In the genomic region with DNA sequence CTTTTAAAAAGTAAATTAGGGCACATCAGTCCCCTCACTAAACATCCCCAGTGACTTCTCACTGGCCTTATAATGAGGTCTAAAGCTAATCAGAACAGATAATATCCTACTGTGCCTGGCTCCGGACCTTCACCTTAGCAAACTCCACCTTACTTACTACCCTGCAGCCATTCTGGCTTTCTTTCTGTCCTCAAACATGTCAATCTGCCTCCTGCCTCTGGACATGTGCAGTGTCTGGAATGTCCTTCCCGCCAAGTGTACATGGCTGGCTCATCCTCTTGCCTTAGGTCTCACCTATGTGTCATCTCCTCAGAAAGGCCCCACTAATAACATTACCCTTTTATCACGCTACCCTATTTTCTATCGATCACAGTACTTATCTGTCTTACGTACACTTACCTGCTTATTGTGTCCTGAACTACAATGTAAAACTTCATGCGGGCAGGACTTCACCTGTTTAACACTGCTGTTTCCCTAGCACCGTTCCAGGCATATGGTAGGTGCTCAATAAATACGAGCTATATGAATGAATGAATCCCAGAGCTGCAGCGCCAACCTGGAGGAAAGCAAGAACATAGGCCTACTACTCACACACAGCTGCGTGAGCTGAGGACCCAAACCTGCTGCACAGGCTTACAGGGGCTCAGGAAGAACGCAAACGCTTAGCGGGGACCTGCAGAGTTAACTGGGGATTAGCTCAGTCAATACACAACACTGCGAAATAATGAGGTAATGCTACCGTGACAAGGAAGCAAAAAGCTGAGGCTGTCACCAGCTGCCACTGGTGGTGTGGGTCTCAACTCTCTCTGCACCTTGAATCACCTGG, we compare ENCODE assay signal across 1 cellular context.
TF ChIP-seq lines count a peak whose summit lies in the region.

No MANE protein-coding gene starts in this region.

TF ChIP-seq in HepG2, 621 proteins besides CTCF, POLR2A, EP300 and RAD21 (continues in another document):
- TF ChIP-seq TBP (CRISPR knock-in tag; IDR thresholded peaks at IDR 0.05) (no peak), CREM (IDR thresholded peaks at IDR 0.05) (no peak), CREM (CRISPR knock-in tag; IDR thresholded peaks at IDR 0.05) (no peak), ZNF430 (CRISPR knock-in tag; IDR thresholded peaks at IDR 0.05) (0 out of 2 replicates have a peak, but pooled peaks have one; percentile 4), ZFP90 (CRISPR knock-in tag; IDR thresholded peaks at IDR 0.05; ENCODE audit: borderline replicate concordance) (0 out of 2 replicates have a peak, but pooled peaks have one; percentile 51), ERF (CRISPR knock-in tag; IDR thresholded peaks at IDR 0.05) (no peak), ZNF674 (CRISPR knock-in tag; IDR thresholded peaks at IDR 0.05; ENCODE audit: low read depth) (no peak), ZNF703 (CRISPR knock-in tag; IDR thresholded peaks at IDR 0.05; ENCODE audit: borderline replicate concordance) (no peak), SMYD3 (CRISPR knock-in tag; IDR thresholded peaks at IDR 0.05) (0 out of 2 replicates have a peak, but pooled peaks have one; percentile 47), ZNF263 (CRISPR knock-in tag; IDR thresholded peaks at IDR 0.05) (no peak), JDP2 (CRISPR knock-in tag; IDR thresholded peaks at IDR 0.05; ENCODE audit: borderline replicate concordance) (no peak), REPIN1 (CRISPR knock-in tag; IDR thresholded peaks at IDR 0.05; ENCODE audit: borderline replicate concordance, low read depth) (0 out of 2 replicates have a peak, but pooled peaks have one; percentile 36), NCOA1 (CRISPR knock-in tag; IDR thresholded peaks at IDR 0.05) (no peak), POLR2G (IDR thresholded peaks at IDR 0.05; ENCODE audit: low read depth, low read length) (no peak), ZNF556 (CRISPR knock-in tag; IDR thresholded peaks at IDR 0.05; ENCODE audit: borderline replicate concordance) (0 out of 2 replicates have a peak, but pooled peaks have one; percentile 2), ZBTB1 (CRISPR knock-in tag; IDR thresholded peaks at IDR 0.05; ENCODE audit: borderline replicate concordance) (no peak), ZBTB38 (CRISPR knock-in tag; IDR thresholded peaks at IDR 0.05) (peak; percentile 55; the same call in 1 of the 2 replicates), NR1H2 (CRISPR knock-in tag; IDR thresholded peaks at IDR 0.05; ENCODE audit: borderline replicate concordance, low read depth) (no peak), YEATS4 (CRISPR knock-in tag; IDR thresholded peaks at IDR 0.05; ENCODE audit: borderline replicate concordance) (no peak), TARDBP (CRISPR knock-in tag; IDR thresholded peaks at IDR 0.05) (no peak), DR1 (CRISPR knock-in tag; IDR thresholded peaks at IDR 0.05) (no peak), KLF6 (CRISPR knock-in tag; IDR thresholded peaks at IDR 0.05) (no peak), ZNF788 (CRISPR knock-in tag; IDR thresholded peaks at IDR 0.05; ENCODE audit: borderline replicate concordance) (no peak)
- TF ChIP-seq, protein P1, sequence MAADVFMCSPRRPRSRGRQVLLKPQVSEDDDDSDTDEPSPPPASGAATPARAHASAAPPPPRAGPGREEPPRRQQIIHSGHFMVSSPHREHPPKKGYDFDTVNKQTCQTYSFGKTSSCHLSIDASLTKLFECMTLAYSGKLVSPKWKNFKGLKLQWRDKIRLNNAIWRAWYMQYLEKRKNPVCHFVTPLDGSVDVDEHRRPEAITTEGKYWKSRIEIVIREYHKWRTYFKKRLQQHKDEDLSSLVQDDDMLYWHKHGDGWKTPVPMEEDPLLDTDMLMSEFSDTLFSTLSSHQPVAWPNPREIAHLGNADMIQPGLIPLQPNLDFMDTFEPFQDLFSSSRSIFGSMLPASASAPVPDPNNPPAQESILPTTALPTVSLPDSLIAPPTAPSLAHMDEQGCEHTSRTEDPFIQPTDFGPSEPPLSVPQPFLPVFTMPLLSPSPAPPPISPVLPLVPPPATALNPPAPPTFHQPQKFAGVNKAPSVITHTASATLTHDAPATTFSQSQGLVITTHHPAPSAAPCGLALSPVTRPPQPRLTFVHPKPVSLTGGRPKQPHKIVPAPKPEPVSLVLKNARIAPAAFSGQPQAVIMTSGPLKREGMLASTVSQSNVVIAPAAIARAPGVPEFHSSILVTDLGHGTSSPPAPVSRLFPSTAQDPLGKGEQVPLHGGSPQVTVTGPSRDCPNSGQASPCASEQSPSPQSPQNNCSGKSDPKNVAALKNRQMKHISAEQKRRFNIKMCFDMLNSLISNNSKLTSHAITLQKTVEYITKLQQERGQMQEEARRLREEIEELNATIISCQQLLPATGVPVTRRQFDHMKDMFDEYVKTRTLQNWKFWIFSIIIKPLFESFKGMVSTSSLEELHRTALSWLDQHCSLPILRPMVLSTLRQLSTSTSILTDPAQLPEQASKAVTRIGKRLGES (CRISPR knock-in tag; IDR thresholded peaks at IDR 0.05; ENCODE audit: borderline replicate concordance): no peak
- TF ChIP-seq, protein P2, sequence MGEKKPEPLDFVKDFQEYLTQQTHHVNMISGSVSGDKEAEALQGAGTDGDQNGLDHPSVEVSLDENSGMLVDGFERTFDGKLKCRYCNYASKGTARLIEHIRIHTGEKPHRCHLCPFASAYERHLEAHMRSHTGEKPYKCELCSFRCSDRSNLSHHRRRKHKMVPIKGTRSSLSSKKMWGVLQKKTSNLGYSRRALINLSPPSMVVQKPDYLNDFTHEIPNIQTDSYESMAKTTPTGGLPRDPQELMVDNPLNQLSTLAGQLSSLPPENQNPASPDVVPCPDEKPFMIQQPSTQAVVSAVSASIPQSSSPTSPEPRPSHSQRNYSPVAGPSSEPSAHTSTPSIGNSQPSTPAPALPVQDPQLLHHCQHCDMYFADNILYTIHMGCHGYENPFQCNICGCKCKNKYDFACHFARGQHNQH (CRISPR knock-in tag; IDR thresholded peaks at IDR 0.05): 0 out of 2 replicates have a peak, but pooled peaks have one; percentile 13
- TF ChIP-seq, protein P3, sequence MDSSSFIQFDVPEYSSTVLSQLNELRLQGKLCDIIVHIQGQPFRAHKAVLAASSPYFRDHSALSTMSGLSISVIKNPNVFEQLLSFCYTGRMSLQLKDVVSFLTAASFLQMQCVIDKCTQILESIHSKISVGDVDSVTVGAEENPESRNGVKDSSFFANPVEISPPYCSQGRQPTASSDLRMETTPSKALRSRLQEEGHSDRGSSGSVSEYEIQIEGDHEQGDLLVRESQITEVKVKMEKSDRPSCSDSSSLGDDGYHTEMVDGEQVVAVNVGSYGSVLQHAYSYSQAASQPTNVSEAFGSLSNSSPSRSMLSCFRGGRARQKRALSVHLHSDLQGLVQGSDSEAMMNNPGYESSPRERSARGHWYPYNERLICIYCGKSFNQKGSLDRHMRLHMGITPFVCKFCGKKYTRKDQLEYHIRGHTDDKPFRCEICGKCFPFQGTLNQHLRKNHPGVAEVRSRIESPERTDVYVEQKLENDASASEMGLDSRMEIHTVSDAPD (CRISPR knock-in tag; IDR thresholded peaks at IDR 0.05): peak; percentile 43; the same call in 1 of the 2 replicates
- TF ChIP-seq, protein P4, sequence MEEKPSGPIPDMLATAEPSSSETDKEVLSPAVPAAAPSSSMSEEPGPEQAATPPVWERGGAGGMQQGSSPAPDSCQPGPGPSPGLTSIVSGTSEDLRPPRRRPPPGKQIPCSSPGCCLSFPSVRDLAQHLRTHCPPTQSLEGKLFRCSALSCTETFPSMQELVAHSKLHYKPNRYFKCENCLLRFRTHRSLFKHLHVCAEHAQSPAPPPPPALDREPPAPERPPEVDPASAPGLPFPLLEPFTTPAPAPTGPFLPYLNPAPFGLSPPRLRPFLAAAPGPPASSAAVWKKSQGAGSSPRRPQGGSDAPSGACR (CRISPR knock-in tag; IDR thresholded peaks at IDR 0.05): 0 out of 2 replicates have a peak, but pooled peaks have one; percentile 51
- TF ChIP-seq, protein P5, sequence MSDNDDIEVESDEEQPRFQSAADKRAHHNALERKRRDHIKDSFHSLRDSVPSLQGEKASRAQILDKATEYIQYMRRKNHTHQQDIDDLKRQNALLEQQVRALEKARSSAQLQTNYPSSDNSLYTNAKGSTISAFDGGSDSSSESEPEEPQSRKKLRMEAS (IDR thresholded peaks at IDR 0.05): peak; percentile 50; the same call in 1 of the 2 replicates
- TF ChIP-seq, protein P6, sequence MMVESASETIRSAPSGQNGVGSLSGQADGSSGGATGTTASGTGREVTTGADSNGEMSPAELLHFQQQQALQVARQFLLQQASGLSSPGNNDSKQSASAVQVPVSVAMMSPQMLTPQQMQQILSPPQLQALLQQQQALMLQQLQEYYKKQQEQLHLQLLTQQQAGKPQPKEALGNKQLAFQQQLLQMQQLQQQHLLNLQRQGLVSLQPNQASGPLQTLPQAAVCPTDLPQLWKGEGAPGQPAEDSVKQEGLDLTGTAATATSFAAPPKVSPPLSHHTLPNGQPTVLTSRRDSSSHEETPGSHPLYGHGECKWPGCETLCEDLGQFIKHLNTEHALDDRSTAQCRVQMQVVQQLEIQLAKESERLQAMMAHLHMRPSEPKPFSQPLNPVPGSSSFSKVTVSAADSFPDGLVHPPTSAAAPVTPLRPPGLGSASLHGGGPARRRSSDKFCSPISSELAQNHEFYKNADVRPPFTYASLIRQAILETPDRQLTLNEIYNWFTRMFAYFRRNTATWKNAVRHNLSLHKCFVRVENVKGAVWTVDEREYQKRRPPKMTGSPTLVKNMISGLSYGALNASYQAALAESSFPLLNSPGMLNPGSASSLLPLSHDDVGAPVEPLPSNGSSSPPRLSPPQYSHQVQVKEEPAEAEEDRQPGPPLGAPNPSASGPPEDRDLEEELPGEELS (CRISPR knock-in tag; IDR thresholded peaks at IDR 0.05): no peak
- TF ChIP-seq, protein P7, sequence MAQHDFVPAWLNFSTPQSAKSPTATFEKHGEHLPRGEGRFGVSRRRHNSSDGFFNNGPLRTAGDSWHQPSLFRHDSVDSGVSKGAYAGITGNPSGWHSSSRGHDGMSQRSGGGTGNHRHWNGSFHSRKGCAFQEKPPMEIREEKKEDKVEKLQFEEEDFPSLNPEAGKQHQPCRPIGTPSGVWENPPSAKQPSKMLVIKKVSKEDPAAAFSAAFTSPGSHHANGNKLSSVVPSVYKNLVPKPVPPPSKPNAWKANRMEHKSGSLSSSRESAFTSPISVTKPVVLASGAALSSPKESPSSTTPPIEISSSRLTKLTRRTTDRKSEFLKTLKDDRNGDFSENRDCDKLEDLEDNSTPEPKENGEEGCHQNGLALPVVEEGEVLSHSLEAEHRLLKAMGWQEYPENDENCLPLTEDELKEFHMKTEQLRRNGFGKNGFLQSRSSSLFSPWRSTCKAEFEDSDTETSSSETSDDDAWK (CRISPR knock-in tag; IDR thresholded peaks at IDR 0.05): no peak
- TF ChIP-seq, protein P8, sequence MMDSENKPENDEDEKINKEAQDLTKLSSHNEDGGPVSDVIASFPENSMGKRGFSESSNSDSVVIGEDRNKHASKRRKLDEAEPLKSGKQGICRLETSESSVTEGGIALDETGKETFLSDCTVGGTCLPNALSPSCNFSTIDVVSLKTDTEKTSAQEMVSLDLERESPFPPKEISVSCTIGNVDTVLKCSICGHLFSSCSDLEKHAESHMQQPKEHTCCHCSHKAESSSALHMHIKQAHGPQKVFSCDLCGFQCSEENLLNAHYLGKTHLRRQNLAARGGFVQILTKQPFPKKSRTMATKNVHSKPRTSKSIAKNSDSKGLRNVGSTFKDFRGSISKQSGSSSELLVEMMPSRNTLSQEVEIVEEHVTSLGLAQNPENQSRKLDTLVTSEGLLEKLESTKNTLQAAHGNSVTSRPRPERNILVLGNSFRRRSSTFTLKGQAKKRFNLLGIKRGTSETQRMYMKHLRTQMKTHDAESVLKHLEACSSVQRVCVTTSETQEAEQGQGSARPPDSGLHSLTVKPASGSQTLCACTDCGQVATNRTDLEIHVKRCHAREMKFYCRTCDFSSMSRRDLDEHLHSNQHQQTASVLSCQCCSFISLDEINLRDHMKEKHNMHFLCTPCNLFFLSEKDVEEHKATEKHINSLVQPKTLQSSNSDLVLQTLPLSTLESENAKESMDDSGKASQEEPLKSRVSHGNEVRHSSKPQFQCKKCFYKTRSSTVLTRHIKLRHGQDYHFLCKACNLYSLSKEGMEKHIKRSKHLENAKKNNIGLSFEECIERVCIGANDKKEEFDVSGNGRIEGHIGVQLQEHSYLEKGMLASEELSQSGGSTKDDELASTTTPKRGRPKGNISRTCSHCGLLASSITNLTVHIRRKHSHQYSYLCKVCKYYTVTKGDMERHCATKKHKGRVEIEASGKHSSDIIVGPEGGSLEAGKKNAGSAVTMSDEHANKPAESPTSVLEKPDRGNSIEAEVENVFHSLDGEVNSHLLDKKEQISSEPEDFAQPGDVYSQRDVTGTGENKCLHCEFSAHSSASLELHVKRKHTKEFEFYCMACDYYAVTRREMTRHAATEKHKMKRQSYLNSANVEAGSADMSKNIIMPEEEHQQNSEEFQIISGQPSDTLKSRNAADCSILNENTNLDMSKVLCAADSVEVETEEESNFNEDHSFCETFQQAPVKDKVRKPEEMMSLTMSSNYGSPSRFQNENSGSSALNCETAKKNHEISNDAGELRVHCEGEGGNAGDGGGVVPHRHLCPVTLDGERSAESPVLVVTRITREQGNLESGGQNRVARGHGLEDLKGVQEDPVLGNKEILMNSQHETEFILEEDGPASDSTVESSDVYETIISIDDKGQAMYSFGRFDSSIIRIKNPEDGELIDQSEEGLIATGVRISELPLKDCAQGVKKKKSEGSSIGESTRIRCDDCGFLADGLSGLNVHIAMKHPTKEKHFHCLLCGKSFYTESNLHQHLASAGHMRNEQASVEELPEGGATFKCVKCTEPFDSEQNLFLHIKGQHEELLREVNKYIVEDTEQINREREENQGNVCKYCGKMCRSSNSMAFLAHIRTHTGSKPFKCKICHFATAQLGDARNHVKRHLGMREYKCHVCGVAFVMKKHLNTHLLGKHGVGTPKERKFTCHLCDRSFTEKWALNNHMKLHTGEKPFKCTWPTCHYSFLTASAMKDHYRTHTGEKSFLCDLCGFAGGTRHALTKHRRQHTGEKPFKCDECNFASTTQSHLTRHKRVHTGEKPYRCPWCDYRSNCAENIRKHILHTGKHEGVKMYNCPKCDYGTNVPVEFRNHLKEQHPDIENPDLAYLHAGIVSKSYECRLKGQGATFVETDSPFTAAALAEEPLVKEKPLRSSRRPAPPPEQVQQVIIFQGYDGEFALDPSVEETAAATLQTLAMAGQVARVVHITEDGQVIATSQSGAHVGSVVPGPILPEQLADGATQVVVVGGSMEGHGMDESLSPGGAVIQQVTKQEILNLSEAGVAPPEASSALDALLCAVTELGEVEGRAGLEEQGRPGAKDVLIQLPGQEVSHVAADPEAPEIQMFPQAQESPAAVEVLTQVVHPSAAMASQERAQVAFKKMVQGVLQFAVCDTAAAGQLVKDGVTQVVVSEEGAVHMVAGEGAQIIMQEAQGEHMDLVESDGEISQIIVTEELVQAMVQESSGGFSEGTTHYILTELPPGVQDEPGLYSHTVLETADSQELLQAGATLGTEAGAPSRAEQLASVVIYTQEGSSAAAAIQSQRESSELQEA (CRISPR knock-in tag; IDR thresholded peaks at IDR 0.05; ENCODE audit: not compliant biosample characterization): no peak
- TF ChIP-seq, protein P9, sequence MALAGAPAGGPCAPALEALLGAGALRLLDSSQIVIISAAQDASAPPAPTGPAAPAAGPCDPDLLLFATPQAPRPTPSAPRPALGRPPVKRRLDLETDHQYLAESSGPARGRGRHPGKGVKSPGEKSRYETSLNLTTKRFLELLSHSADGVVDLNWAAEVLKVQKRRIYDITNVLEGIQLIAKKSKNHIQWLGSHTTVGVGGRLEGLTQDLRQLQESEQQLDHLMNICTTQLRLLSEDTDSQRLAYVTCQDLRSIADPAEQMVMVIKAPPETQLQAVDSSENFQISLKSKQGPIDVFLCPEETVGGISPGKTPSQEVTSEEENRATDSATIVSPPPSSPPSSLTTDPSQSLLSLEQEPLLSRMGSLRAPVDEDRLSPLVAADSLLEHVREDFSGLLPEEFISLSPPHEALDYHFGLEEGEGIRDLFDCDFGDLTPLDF (CRISPR knock-in tag; IDR thresholded peaks at IDR 0.05): no peak
- TF ChIP-seq, protein P10, sequence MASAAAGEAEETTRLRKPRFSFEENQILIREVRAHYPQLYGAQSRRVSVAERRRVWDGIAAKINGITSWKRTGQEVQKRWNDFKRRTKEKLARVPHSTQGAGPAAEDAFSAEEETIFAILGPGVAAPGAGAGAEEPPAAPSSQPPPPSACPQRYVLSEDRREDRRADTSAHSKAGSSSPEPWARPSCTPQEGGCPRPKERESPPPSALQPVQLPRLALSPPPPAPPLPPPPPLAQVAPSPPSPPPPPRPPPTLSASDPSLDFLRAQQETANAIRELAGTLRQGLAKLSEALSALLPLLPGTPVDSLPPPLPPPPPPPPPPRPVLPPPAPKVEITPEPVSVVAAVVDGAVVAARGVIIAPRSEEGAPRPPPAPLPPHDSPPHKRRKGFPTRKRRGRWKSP (CRISPR knock-in tag; IDR thresholded peaks at IDR 0.05): no peak
